8 cellular contexts compared by ENCODE assay signal in the genomic region with DNA sequence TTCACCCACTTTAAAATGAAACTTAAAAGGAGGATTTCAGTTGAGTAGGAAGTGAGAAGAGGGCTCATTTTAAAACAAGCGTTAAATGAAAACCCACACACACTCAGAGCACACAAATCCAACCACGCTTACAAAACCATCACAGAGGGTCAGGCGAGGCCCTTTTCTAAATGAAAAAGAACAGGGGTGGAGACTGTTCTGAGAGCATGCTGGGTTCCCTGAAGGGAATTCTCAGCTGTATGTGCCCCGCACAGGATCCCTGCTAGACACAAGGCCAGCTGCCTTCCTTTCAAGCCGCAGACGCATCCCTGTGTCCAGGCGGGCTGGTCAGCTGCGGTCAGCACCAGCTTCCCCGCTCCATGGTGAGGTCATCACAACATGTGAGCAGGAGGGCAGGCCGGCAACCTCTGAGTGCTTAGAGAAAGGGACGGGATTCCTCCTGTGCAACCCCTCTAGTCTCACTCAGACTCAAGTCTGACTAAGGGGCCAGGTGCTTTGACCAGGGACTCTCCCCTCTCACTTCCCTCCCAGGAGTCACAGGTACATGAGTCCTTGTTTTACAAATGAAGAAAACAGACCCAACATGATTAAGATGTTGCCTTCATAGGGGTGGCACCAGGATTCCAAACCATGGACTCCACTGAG.
A peak's percentile ranks its signal among the peaks of the same experiment; 100 is the strongest.
DNase-seq lines count a peak whose midpoint lies in the region; ATAC-seq and TF ChIP-seq lines count a peak whose summit lies in the region.

No MANE protein-coding gene starts in this region.

- H3K4me3 ChIP-seq in left ventricle myocardium inferior (no peak overlapping the region), skin epidermis (no peak overlapping the region)

- peaks cover 0 to 20% (median 6%) of the 10 kb centered on the region in 5 donors for H3K27me3 Mint-ChIP-seq in naive thymus-derived CD8-positive, alpha-beta T cell

- no peak overlapping the region for H3K27ac Mint-ChIP-seq in naive thymus-derived CD8-positive, alpha-beta T cell

- no peaks in the 10 kb centered on the region for H3K4me1 Mint-ChIP-seq in naive thymus-derived CD8-positive, alpha-beta T cell

- H3K36me3 ChIP-seq in left ventricle myocardium inferior, result no peaks in the 10 kb centered on the region

- H3K9me3 ChIP-seq in left ventricle myocardium inferior (replicated peaks), result no peaks in the 10 kb centered on the region

- DNase-seq in SHP77 treated with DMSO at 0.1 percent for 48 hours (lab: John Stamatoyannopoulos, UW) (peak; percentile 47), left ventricle myocardium inferior (peak; percentile 55), NCI-H2196 treated with DMSO at 0.1 percent for 48 hours (lab: John Stamatoyannopoulos, UW; ENCODE audit: unreplicated experiment) (no peak), NCI-H345 (lab: John Stamatoyannopoulos, UW) (no peak)
- no peak for DNase-seq in naive thymus-derived CD8-positive, alpha-beta T cell

- H3K36me3 Mint-ChIP-seq in naive thymus-derived CD8-positive, alpha-beta T cell, result no peaks in the 10 kb centered on the region

- H3K9me3 Mint-ChIP-seq in naive thymus-derived CD8-positive, alpha-beta T cell, result no peaks in the 10 kb centered on the region

- ATAC-seq in GM21576 (IDR thresholded peaks at IDR 0.05; ENCODE audit: unreplicated experiment) (peak; percentile 35), GM21367 (IDR thresholded peaks at IDR 0.05; ENCODE audit: unreplicated experiment) (no peak)
- no peak for ATAC-seq in naive thymus-derived CD8-positive, alpha-beta T cell

- H3K27ac ChIP-seq in left ventricle myocardium inferior (replicated peaks) (peak overlapping the region; percentile 81), skin epidermis (peak overlapping the region in 20 of 21 experiments; percentile 57 to 89 (median 79))

- intact Hi-C loops in left ventricle myocardium inferior (cut with micrococcal nuclease), result no loop called here

- H3K4me1 ChIP-seq in left ventricle myocardium inferior, result peaks cover 89% of the 10 kb centered on the region

- H3K4me3 Mint-ChIP-seq in naive thymus-derived CD8-positive, alpha-beta T cell, result no peak overlapping the region

- TF ChIP-seq CTCF in left ventricle myocardium inferior (IDR thresholded peaks at IDR 0.05; ENCODE audit: borderline replicate concordance), result no peak

- no peaks in the 10 kb centered on the region for H3K27me3 ChIP-seq in left ventricle myocardium inferior (ENCODE audit: low read depth)

- POLR2A ChIA-PET in naive thymus-derived CD8-positive, alpha-beta T cell (lab: Charles Lee), result no interaction called here

Comparison
In these comparisons a context has a peak if more than half of its experiments do, and no peak if none do; other contexts are left out.
1. DNase-seq: peak in SHP77 treated with DMSO at 0.1 percent for 48 hours (single experiment) and left ventricle myocardium inferior (single experiment); none in naive thymus-derived CD8-positive, alpha-beta T cell (0 of 10), NCI-H2196 treated with DMSO at 0.1 percent for 48 hours (single experiment) and NCI-H345 (single experiment).